10 cellular contexts compared by ENCODE assay signal in genomic region chr12:15011162-15011561, GRCh38. TPM values are rescaled to one million over a fixed set of nuclear protein-coding genes. Genes with fewer than 3 reads are reported as not detected.
DNase-seq lines count a peak whose midpoint lies in the region; ATAC-seq and TF ChIP-seq lines count a peak whose summit lies in the region.
"Had no signal": no experiment of that assay in that cellular context is flagged by ENCODE, and none has a peak within 500 bp of the region (broad histone marks: within the 10 kb centered on the region; RNA-seq: fewer than 3 reads in every experiment).

No MANE protein-coding gene starts in this region.

- H3K4me3 ChIP-seq in BJ (ENCODE audit: low read depth, low read length): no peak overlapping the region
- H3K4me3 ChIP-seq in OCI-LY7 (ENCODE audit: low read depth, low read length, poor library complexity, severe bottlenecking): no peak overlapping the region
- no peak overlapping the region for H3K4me3 ChIP-seq in hepatocyte
- H3K4me3 ChIP-seq: SK-N-MC had no signal

- H3K79me2 ChIP-seq in OCI-LY7 (ENCODE audit: insufficient read depth, low read depth, low read length) (no peaks in the 10 kb centered on the region), hepatocyte (no peaks in the 10 kb centered on the region)

- H3K36me3 ChIP-seq in BJ (ENCODE audit: control insufficient read depth, insufficient read depth, low read length) (no peaks in the 10 kb centered on the region), OCI-LY7 (ENCODE audit: insufficient read depth, low read length) (no peaks in the 10 kb centered on the region), hepatocyte (replicated peaks; ENCODE audit: insufficient read depth, low read depth) (no peaks in the 10 kb centered on the region)

- H3K27ac ChIP-seq in OCI-LY7 (ENCODE audit: low read depth, low read length, poor library complexity, severe bottlenecking): no peak overlapping the region
- no peak overlapping the region for H3K27ac ChIP-seq in hepatocyte
- H3K27ac ChIP-seq: SK-N-MC had no signal

- no peaks in the 10 kb centered on the region for H3K9me2 ChIP-seq in OCI-LY7 (ENCODE audit: insufficient read depth, low read length)
- no peaks in the 10 kb centered on the region for H3K9me2 ChIP-seq in hepatocyte (replicated peaks; ENCODE audit: insufficient read depth)

- no peak overlapping the region for H3K4me2 ChIP-seq in OCI-LY7 (ENCODE audit: low read length)
- no peak overlapping the region for H3K4me2 ChIP-seq in hepatocyte

- H3K9me3 ChIP-seq in OCI-LY7 (ENCODE audit: low read length) (no peaks in the 10 kb centered on the region), hepatocyte (ENCODE audit: low read depth) (no peaks in the 10 kb centered on the region)

- intact Hi-C loops in OCI-LY7 (cut with micrococcal nuclease; ENCODE audit: unreplicated experiment): no loop called here
- intact Hi-C loops in left colon (cut with DNase I, micrococcal nuclease): no loop called here

- H2AFZ ChIP-seq in OCI-LY7 (ENCODE audit: low read length) (no peak overlapping the region), hepatocyte (no peak overlapping the region)

- ATAC-seq in GM19468 (IDR thresholded peaks at IDR 0.05; ENCODE audit: extremely low read depth, unreplicated experiment) (peak; percentile 51), left colon (no peak)

- H3K27me3 ChIP-seq in BJ (ENCODE audit: control insufficient read depth, insufficient read depth, low read length) (no peaks in the 10 kb centered on the region), hepatocyte (no peaks in the 10 kb centered on the region)

- DNase-seq in BJ (ENCODE audit: low read depth) (no peak), OCI-LY7 (ENCODE audit: low spot score) (peak; percentile 23), hepatocyte (ENCODE audit: low spot score) (no peak), left colon (no peak), NCI-H2227 treated with DMSO at 0.1 percent for 48 hours (lab: John Stamatoyannopoulos, UW) (no peak), activated gamma-delta T cell treated with Interleukin-2 at 50 U/mL for 16 hours (no peak), NCI-H2171 treated with DMSO at 0.1 percent for 48 hours (lab: John Stamatoyannopoulos, UW) (no peak)
- DNase-seq: NCI-H1930 had no signal

- no TSS peak for BruUV-seq in OCI-LY7 (replicated peaks; lab: Mats Ljungman, UMichigan)

- H4K20me1 ChIP-seq in OCI-LY7 (ENCODE audit: insufficient read depth, low read length): no peaks in the 10 kb centered on the region
- H4K20me1 ChIP-seq in hepatocyte (ENCODE audit: insufficient read depth, poor library complexity, severe bottlenecking): no peaks in the 10 kb centered on the region

- TF ChIP-seq CTCF in BJ (IDR thresholded peaks at IDR 0.05; ENCODE audit: insufficient read depth, low read depth, low read length): 0 out of 2 replicates have a peak, but pooled peaks have one; percentile 8
- peak; percentile 66 for TF ChIP-seq CTCF in OCI-LY7 (conservative IDR thresholded peaks at IDR 0.05; ENCODE audit: low read length)
- peak; percentile 17 for TF ChIP-seq CTCF in hepatocyte (IDR thresholded peaks at IDR 0.05; ENCODE audit: poor library complexity)

- POLR2A ChIA-PET in BJ (lab: Charles Lee): no interaction called here
- POLR2A ChIA-PET in OCI-LY7 (lab: Charles Lee): no interaction called here

- CTCF ChIA-PET in BJ (lab: Yijun Ruan, JAX) (interaction anchor here (1.6 kb wide), 1 partner anchor 16 kb away, joined by 5 read pairs; no protein-coding TSS in a partner anchor), OCI-LY7 (lab: Charles Lee; ENCODE audit: unreplicated experiment) (no interaction called here)

- H3K4me1 ChIP-seq in OCI-LY7 (ENCODE audit: insufficient read depth, low read length, poor library complexity, severe bottlenecking): no peaks in the 10 kb centered on the region
- H3K4me1 ChIP-seq in hepatocyte (ENCODE audit: insufficient read depth): no peaks in the 10 kb centered on the region

RNA-seq across cellular contexts. Expression of gene PDE6H, which starts 38.3 kb away (rescaled TPM):
- polyA plus RNA-seq in BJ (2011; rRNA removed): not detected in 2 replicates
- polyA minus RNA-seq in BJ (2011; rRNA and poly(A)+ RNA removed): not detected in 2 replicates
- not detected in 2 replicates for total RNA-seq in OCI-LY7 (2014; rRNA removed; shearing (Covaris generic))
- total RNA-seq in OCI-LY7 (2022): not detected in 2 replicates
- not detected in 2 replicates for total RNA-seq in hepatocyte
- not detected in 2 replicates for polyA plus RNA-seq in hepatocyte
- not detected for total RNA-seq in left colon

RNA-seq across cellular contexts. Expression of gene ARHGDIB, which starts 49.8 kb away (rescaled TPM):
- polyA plus RNA-seq in BJ (2011; rRNA removed) (22.7 and 31.7 TPM in 2 replicates), hepatocyte (14.2 and 24.5 TPM in 2 replicates)
- polyA minus RNA-seq in BJ (2011; rRNA and poly(A)+ RNA removed): 7.7 and 13.2 TPM in 2 replicates
- total RNA-seq in OCI-LY7 (2014; rRNA removed; shearing (Covaris generic)): 569 and 729 TPM in 2 replicates
- total RNA-seq in OCI-LY7 (2022) (737 and 762 TPM in 2 replicates), hepatocyte (13.3 and 20.4 TPM in 2 replicates), left colon (10 to 100 TPM; 23.5 to 38.5 TPM)

Comparison
In these comparisons a context has a peak if more than half of its experiments do, and no peak if none do; other contexts are left out.
1. CTCF ChIP-seq: peak in every context shown above with its lines; median percentile 66 in OCI-LY7; 17 in hepatocyte; 8 in BJ.
2. RNA of gene ARHGDIB, which starts 49.8 kb away (total RNA-seq): 569 to 762 TPM in OCI-LY7; 23.5 to 38.5 TPM in left colon and 13.3 to 20.4 TPM in hepatocyte; every median in the first group is over 10 times any median in the second.